25 cellular contexts compared by ENCODE assay signal in the genomic region with DNA sequence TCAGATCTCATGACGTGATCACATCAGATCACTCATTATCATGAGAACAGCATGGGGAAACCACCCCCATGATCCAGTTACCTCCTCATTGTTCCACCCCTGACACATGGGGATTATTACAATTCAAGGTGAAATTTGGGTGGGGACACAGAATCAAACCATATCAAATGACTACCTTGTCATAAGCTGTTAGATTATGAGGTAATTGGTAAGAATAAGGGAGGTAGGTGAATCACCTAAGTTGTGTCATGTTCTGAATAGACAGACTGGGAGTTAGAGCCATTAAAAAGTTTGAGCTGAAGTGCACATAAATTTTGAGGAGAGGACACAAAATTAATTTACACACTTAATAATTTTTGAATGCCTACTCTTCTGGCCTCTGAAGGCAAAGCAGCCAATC. TPM values are rescaled to one million over a fixed set of nuclear protein-coding genes. Genes with fewer than 3 reads are reported as not detected.
DNase-seq lines count a peak whose midpoint lies in the region; ATAC-seq and TF ChIP-seq lines count a peak whose summit lies in the region.
"Had no signal": no experiment of that assay in that cellular context is flagged by ENCODE, and none has a peak within 500 bp of the region (broad histone marks: within the 10 kb centered on the region; RNA-seq: fewer than 3 reads in every experiment).

No MANE protein-coding gene starts in this region.

- H3K27ac ChIP-seq in foreskin keratinocyte = no peak overlapping the region
- H3K27ac ChIP-seq: A549; BLaER1 treated with 17β-estradiol and CSF1 and Interleukin-3, amounts not matched to agents 10 nM and 100 nM had no signal

- H3K27me3 ChIP-seq in foreskin keratinocyte = no peaks in the 10 kb centered on the region
- H3K27me3 ChIP-seq: BE2C; BLaER1 treated with 17β-estradiol and CSF1 and Interleukin-3, amounts not matched to agents 10 nM and 100 nM had no signal

- H3K4me3 Mint-ChIP-seq in activated CD8-positive, alpha-beta T cell treated with anti-CD3 and anti-CD28 coated beads for 36 hours = no peak overlapping the region
- H3K4me3 Mint-ChIP-seq in activated CD8-positive, alpha-beta T cell treated with anti-CD3 and anti-CD28 coated beads, Interleukin-2, amount 10 ng/mL, durations not matched to agents 7 days and 5 days = no peak overlapping the region
- H3K4me3 Mint-ChIP-seq in chondrocyte (ENCODE audit: unreplicated experiment) = no peak overlapping the region
- H3K4me3 Mint-ChIP-seq: CD14-positive monocyte; CD4-positive, alpha-beta T cell; CD8-positive, alpha-beta memory T cell; GM23338; H9 had no signal

- peak; percentile 27 for ATAC-seq in activated CD8-positive, alpha-beta T cell treated with anti-CD3 and anti-CD28 coated beads for 36 hours
- no peak for ATAC-seq in activated CD8-positive, alpha-beta T cell treated with anti-CD3 and anti-CD28 coated beads, Interleukin-2, amount 10 ng/mL, durations not matched to agents 7 days and 5 days
- ATAC-seq in foreskin keratinocyte = peak; percentile 66
- ATAC-seq: A549, GM23338, HCT116 had no signal

- CTCF ChIA-PET in activated CD8-positive, alpha-beta T cell treated with anti-CD3 and anti-CD28 coated beads for 36 hours (lab: Charles Lee) = interaction anchor here (0.7 to 1.2 kb wide), 2 partner anchors 31 to 107 kb away, joined by 3 read pairs; no protein-coding TSS in a partner anchor
- CTCF ChIA-PET in activated CD8-positive, alpha-beta T cell treated with anti-CD3 and anti-CD28 coated beads, Interleukin-2, amount 10 ng/mL, durations not matched to agents 7 days and 5 days (lab: Charles Lee) = interaction anchor here (1.2 kb wide), 1 partner anchor 97 kb away, joined by 4 read pairs; no protein-coding TSS in a partner anchor

- no peak for DNase-seq in activated CD8-positive, alpha-beta T cell treated with anti-CD3 and anti-CD28 coated beads for 36 hours
- no peak for DNase-seq in activated CD8-positive, alpha-beta T cell treated with anti-CD3 and anti-CD28 coated beads, Interleukin-2, amount 10 ng/mL, durations not matched to agents 7 days and 5 days
- peak; percentile 29 for DNase-seq in RKO (ENCODE audit: low spot score)
- no peak for DNase-seq in chondrocyte (ENCODE audit: low spot score)
- DNase-seq in foreskin keratinocyte = peak in 1 of 2 donors; percentile 34
- no peak for DNase-seq in DMS153 (lab: John Stamatoyannopoulos, UW)
- no peak for DNase-seq in Kasumi-1 (lab: John Stamatoyannopoulos, UW)
- DNase-seq: 8988T; ACHN; AML-193; BE2C; CD4-positive, alpha-beta T cell; CD8-positive, alpha-beta memory T cell; DMS 273 treated with DMSO at 0.1 percent for 48 hours; DMS79 treated with DMSO at 0.1 percent for 48 hours; GF-D8; H9 had no signal

- intact Hi-C loops in activated CD8-positive, alpha-beta T cell treated with anti-CD3 and anti-CD28 coated beads for 36 hours (cut with micrococcal nuclease) = no loop called here

- no peak for TF ChIP-seq CTCF in activated CD8-positive, alpha-beta T cell treated with anti-CD3 and anti-CD28 coated beads for 36 hours (IDR thresholded peaks at IDR 0.05)
- no peak for TF ChIP-seq CTCF in chondrocyte (IDR thresholded peaks at IDR 0.05)
- TF ChIP-seq CTCF in foreskin keratinocyte (conservative IDR thresholded peaks at IDR 0.05) = no peak

- peaks cover 14% of the 10 kb centered on the region for H3K36me3 Mint-ChIP-seq in activated CD8-positive, alpha-beta T cell treated with anti-CD3 and anti-CD28 coated beads for 36 hours (ENCODE audit: low read depth)
- H3K36me3 Mint-ChIP-seq in activated CD8-positive, alpha-beta T cell treated with anti-CD3 and anti-CD28 coated beads, Interleukin-2, amount 10 ng/mL, durations not matched to agents 7 days and 5 days (ENCODE audit: low read depth) = peaks cover 7% of the 10 kb centered on the region
- no peaks in the 10 kb centered on the region for H3K36me3 Mint-ChIP-seq in chondrocyte (ENCODE audit: low read depth)
- H3K36me3 Mint-ChIP-seq: CD14-positive monocyte had no signal

- no peak overlapping the region for H3K27ac Mint-ChIP-seq in activated CD8-positive, alpha-beta T cell treated with anti-CD3 and anti-CD28 coated beads for 36 hours
- no peak overlapping the region for H3K27ac Mint-ChIP-seq in activated CD8-positive, alpha-beta T cell treated with anti-CD3 and anti-CD28 coated beads, Interleukin-2, amount 10 ng/mL, durations not matched to agents 7 days and 5 days
- H3K27ac Mint-ChIP-seq in chondrocyte (ENCODE audit: unreplicated experiment) = peak overlapping the region; percentile 35
- H3K27ac Mint-ChIP-seq: CD14-positive monocyte; CD4-positive, alpha-beta T cell; CD8-positive, alpha-beta memory T cell; GM23338; H9 had no signal

- no peaks in the 10 kb centered on the region for H3K27me3 Mint-ChIP-seq in activated CD8-positive, alpha-beta T cell treated with anti-CD3 and anti-CD28 coated beads for 36 hours
- H3K27me3 Mint-ChIP-seq in activated CD8-positive, alpha-beta T cell treated with anti-CD3 and anti-CD28 coated beads, Interleukin-2, amount 10 ng/mL, durations not matched to agents 7 days and 5 days (ENCODE audit: low read depth) = no peaks in the 10 kb centered on the region
- peaks cover 10% of the 10 kb centered on the region for H3K27me3 Mint-ChIP-seq in chondrocyte (ENCODE audit: low read depth)
- H3K27me3 Mint-ChIP-seq: CD4-positive, alpha-beta T cell had no signal

- no peaks in the 10 kb centered on the region for H3K4me1 ChIP-seq in foreskin keratinocyte
- H3K4me1 ChIP-seq: A549; BE2C; BLaER1 treated with 17β-estradiol and CSF1 and Interleukin-3, amounts not matched to agents 10 nM and 100 nM had no signal

- POLR2A ChIA-PET in activated CD8-positive, alpha-beta T cell treated with anti-CD3 and anti-CD28 coated beads for 36 hours (lab: Charles Lee) = interaction anchor here (1.1 kb wide), 1 partner anchor 169 kb away, joined by 4 read pairs; no protein-coding TSS in a partner anchor
- POLR2A ChIA-PET in activated CD8-positive, alpha-beta T cell treated with anti-CD3 and anti-CD28 coated beads, Interleukin-2, amount 10 ng/mL, durations not matched to agents 7 days and 5 days (lab: Charles Lee) = no interaction called here

- H3K9me3 Mint-ChIP-seq in activated CD8-positive, alpha-beta T cell treated with anti-CD3 and anti-CD28 coated beads for 36 hours = peaks cover 8% of the 10 kb centered on the region
- H3K9me3 Mint-ChIP-seq in activated CD8-positive, alpha-beta T cell treated with anti-CD3 and anti-CD28 coated beads, Interleukin-2, amount 10 ng/mL, durations not matched to agents 7 days and 5 days (ENCODE audit: insufficient read depth) = peaks cover 4% of the 10 kb centered on the region
- H3K9me3 Mint-ChIP-seq in chondrocyte (ENCODE audit: low read depth) = peaks cover 6% of the 10 kb centered on the region
- H3K9me3 Mint-ChIP-seq: CD4-positive, alpha-beta T cell had no signal

- peaks cover 6% of the 10 kb centered on the region for H3K4me1 Mint-ChIP-seq in activated CD8-positive, alpha-beta T cell treated with anti-CD3 and anti-CD28 coated beads for 36 hours (ENCODE audit: low read depth)
- H3K4me1 Mint-ChIP-seq in activated CD8-positive, alpha-beta T cell treated with anti-CD3 and anti-CD28 coated beads, Interleukin-2, amount 10 ng/mL, durations not matched to agents 7 days and 5 days (ENCODE audit: low read depth) = no peaks in the 10 kb centered on the region
- H3K4me1 Mint-ChIP-seq in chondrocyte (ENCODE audit: low read depth) = no peaks in the 10 kb centered on the region
- H3K4me1 Mint-ChIP-seq: CD8-positive, alpha-beta memory T cell; GM23338; H9 had no signal

RNA-seq across cellular contexts. Expression of a gene that starts 24.7 kb away (rescaled TPM):
- total RNA-seq in activated CD8-positive, alpha-beta T cell treated with anti-CD3 and anti-CD28 coated beads for 36 hours = 1 to 10 TPM; 1.9 to 2.4 TPM
- total RNA-seq in activated CD8-positive, alpha-beta T cell treated with anti-CD3 and anti-CD28 coated beads, Interleukin-2, amount 10 ng/mL, durations not matched to agents 7 days and 5 days = 1 to 10 TPM in 1 of 2 experiments, under 1 TPM in 1; 0.83 to 1.3 TPM
- total RNA-seq in chondrocyte (1.1 to 1.3 TPM (median 1.1 TPM) in 3 replicates), foreskin keratinocyte (0.11 and 0.20 TPM in 2 replicates)
- polyA plus RNA-seq in foreskin keratinocyte = 0.16 and 0.18 TPM in 2 replicates
- total RNA-seq: Daoy, G401, H4 had no signal
